In the genomic region with DNA sequence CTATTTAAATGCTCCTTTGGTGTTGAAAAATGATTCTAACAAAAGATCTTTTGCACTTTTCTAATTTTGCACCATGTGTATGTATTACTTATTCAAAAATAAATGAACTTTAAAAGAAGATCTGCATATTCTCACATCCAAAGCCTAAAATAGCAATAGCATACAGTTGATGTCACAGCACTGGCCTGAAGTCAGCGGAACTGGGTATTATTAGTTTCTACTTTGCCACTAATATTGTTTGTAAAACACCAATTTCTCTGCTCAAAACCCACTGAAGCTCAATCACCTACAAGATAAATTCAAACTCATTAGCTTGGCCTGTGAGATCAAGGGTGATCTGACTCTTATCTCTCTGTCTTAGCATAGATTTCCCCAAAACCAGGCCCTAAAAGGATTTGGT, we compare ENCODE assay signal across 1 cellular context.
TF ChIP-seq lines count a peak whose summit lies in the region.

No MANE protein-coding gene starts in this region.

TF ChIP-seq in GM23338, 12 proteins besides CTCF, POLR2A, EP300 and RAD21 (continued from another document):
- TF ChIP-seq, protein P1, sequence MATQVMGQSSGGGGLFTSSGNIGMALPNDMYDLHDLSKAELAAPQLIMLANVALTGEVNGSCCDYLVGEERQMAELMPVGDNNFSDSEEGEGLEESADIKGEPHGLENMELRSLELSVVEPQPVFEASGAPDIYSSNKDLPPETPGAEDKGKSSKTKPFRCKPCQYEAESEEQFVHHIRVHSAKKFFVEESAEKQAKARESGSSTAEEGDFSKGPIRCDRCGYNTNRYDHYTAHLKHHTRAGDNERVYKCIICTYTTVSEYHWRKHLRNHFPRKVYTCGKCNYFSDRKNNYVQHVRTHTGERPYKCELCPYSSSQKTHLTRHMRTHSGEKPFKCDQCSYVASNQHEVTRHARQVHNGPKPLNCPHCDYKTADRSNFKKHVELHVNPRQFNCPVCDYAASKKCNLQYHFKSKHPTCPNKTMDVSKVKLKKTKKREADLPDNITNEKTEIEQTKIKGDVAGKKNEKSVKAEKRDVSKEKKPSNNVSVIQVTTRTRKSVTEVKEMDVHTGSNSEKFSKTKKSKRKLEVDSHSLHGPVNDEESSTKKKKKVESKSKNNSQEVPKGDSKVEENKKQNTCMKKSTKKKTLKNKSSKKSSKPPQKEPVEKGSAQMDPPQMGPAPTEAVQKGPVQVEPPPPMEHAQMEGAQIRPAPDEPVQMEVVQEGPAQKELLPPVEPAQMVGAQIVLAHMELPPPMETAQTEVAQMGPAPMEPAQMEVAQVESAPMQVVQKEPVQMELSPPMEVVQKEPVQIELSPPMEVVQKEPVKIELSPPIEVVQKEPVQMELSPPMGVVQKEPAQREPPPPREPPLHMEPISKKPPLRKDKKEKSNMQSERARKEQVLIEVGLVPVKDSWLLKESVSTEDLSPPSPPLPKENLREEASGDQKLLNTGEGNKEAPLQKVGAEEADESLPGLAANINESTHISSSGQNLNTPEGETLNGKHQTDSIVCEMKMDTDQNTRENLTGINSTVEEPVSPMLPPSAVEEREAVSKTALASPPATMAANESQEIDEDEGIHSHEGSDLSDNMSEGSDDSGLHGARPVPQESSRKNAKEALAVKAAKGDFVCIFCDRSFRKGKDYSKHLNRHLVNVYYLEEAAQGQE (IDR thresholded peaks at IDR 0.05; ENCODE audit: unreplicated experiment), result no peak
- TF ChIP-seq JUNB (IDR thresholded peaks at IDR 0.05; ENCODE audit: unreplicated experiment), result no peak
- no peak for TF ChIP-seq ETS1 (IDR thresholded peaks at IDR 0.05)
- TF ChIP-seq NANOG (IDR thresholded peaks at IDR 0.05; ENCODE audit: borderline replicate concordance), result no peak
- no peak for TF ChIP-seq POLR2AphosphoS5 (IDR thresholded peaks at IDR 0.05; ENCODE audit: low read depth)
- no peak for TF ChIP-seq ZNF331 (CRISPR knock-in tag; IDR thresholded peaks at IDR 0.05; ENCODE audit: low read depth)
- TF ChIP-seq CREB1 (CRISPR knock-in tag; IDR thresholded peaks at IDR 0.05; ENCODE audit: low read depth), result no peak
